In the genomic region with DNA sequence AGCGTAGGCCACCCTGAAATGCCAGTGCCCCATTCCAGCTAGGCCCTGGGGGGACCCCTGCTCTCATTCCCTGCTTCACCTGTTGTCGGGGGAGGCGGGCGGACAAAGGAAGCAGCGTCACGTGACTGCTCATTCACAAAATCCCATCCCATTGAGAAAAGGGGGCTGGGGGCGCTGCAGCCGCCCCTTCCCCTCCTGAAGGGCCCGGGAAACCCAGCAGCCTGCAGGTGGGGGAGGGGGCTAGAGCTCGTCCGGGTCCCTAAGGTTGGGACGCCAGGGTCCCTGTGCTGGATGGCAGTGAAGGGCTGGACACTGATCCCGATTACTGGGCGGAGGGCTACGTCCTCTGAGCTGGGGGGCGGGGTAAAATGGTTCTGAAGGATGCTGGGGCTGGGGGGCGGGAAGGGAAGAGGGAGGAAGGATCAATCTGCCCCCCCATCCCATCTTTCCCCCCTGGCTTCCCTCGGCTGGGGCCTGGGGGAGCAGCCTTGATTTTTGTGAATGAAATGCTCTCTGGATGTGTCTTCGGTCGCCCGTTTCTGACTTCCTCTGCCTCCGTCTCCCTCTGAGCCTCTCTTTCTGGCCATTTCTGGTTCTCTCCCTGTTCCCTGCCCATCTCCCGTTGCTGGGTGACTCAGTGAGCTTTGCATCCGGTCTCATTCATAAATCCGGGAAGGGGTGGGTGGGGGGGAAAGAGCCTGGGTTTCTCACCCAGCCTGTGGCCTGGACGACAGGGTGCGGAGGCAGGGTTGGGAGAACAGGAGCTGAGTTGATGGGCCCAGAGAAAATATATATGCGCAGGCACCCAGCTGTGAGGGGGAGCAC, we compare ENCODE assay signal across 8 cellular contexts. TPM values are rescaled to one million over a fixed set of nuclear protein-coding genes. Genes with fewer than 3 reads are reported as not detected.
DNase-seq lines count a peak whose midpoint lies in the region; ATAC-seq and TF ChIP-seq lines count a peak whose summit lies in the region.

No MANE protein-coding gene starts in this region.

- H3K27ac Mint-ChIP-seq in activated naive CD4-positive, alpha-beta T cell treated with anti-CD3 and anti-CD28 coated beads, Interleukin-2, amount 10 ng/mL, durations not matched to agents 7 days and 5 days, result no peak overlapping the region

- peak overlapping the region; percentile 69 for H3K4me2 ChIP-seq in neuronal stem cell (ENCODE audit: insufficient read depth, low read length, poor library complexity, severe bottlenecking)

- no peak for DNase-seq in activated naive CD4-positive, alpha-beta T cell treated with anti-CD3 and anti-CD28 coated beads, Interleukin-2, amount 10 ng/mL, durations not matched to agents 7 days and 5 days
- DNase-seq in activated naive CD4-positive, alpha-beta T cell treated with anti-CD3 and anti-CD28 coated beads, Interleukin-2, amount 50 U/mL, for 16 hours, result no peak
- peak; percentile 91 for DNase-seq in RWPE1 (ENCODE audit: low spot score)
- DNase-seq in epithelial cell of esophagus (ENCODE audit: low read depth), result peak; percentile 73
- DNase-seq in neuronal stem cell (ENCODE audit: low spot score), result peak; percentile 32
- DNase-seq in pons (ENCODE audit: low spot score), result no peak

- H2BK5ac ChIP-seq in neuronal stem cell (ENCODE audit: low read length), result peak overlapping the region; percentile 79

- H3K9me3 Mint-ChIP-seq in activated naive CD4-positive, alpha-beta T cell treated with anti-CD3 and anti-CD28 coated beads, Interleukin-2, amount 10 ng/mL, durations not matched to agents 7 days and 5 days, result no peaks in the 10 kb centered on the region

- H3K27me3 ChIP-seq in neuronal stem cell (ENCODE audit: control insufficient read depth in 3 of 3, insufficient read depth in 3 of 3, low read depth in 1 of 3, low read length in 3 of 3), result no peaks in the 10 kb centered on the region

- H3K4me3 Mint-ChIP-seq in activated naive CD4-positive, alpha-beta T cell treated with anti-CD3 and anti-CD28 coated beads, Interleukin-2, amount 10 ng/mL, durations not matched to agents 7 days and 5 days, result peak overlapping the region; percentile 16

- peaks cover 5% of the 10 kb centered on the region for H3K79me1 ChIP-seq in neuronal stem cell (ENCODE audit: low read depth, low read length)

- H4K8ac ChIP-seq in neuronal stem cell (ENCODE audit: low read depth, low read length), result no peak overlapping the region

- H3K36me3 ChIP-seq in neuronal stem cell (replicated peaks in 1 of 2; ENCODE audit: control insufficient read depth in 2 of 2, insufficient read depth in 2 of 2, low read length in 2 of 2), result peaks cover 18 to 52% of the 10 kb centered on the region in 2 donors

- peak overlapping the region; percentile 91 for H2AK5ac ChIP-seq in neuronal stem cell (ENCODE audit: low read depth, low read length)

- no peaks in the 10 kb centered on the region for H3K9me3 ChIP-seq in neuronal stem cell (replicated peaks in 1 of 2; ENCODE audit: control insufficient read depth in 2 of 2, insufficient read depth in 1 of 2, low read depth in 1 of 2, low read length in 2 of 2)

- peak overlapping the region; percentile 67 for H3K14ac ChIP-seq in neuronal stem cell (ENCODE audit: low read length)

- H3K27ac ChIP-seq in RWPE1 (peak overlapping the region; percentile 94), neuronal stem cell (replicated peaks; ENCODE audit: low read length) (peak overlapping the region; percentile 86)

- POLR2A ChIA-PET in RWPE1 (lab: Yijun Ruan, JAX; ENCODE audit: low non-redundant PET), result interaction anchor here (0.6 kb wide), 1 partner anchor 13 kb away, joined by 4 read pairs; no protein-coding TSS in a partner anchor

- peak overlapping the region; percentile 53 for H2BK15ac ChIP-seq in neuronal stem cell (ENCODE audit: low read length)

- no peak for ATAC-seq in GM19035 (IDR thresholded peaks at IDR 0.05; ENCODE audit: unreplicated experiment)
- no peak for ATAC-seq in GM21737 (IDR thresholded peaks at IDR 0.05; ENCODE audit: unreplicated experiment)

- H2AFZ ChIP-seq in neuronal stem cell (ENCODE audit: low read length), result peak overlapping the region; percentile 95

- H3K9ac ChIP-seq in neuronal stem cell (ENCODE audit: low read depth, low read length, poor library complexity), result peak overlapping the region; percentile 96

- peaks cover 12% of the 10 kb centered on the region for H3K36me3 Mint-ChIP-seq in activated naive CD4-positive, alpha-beta T cell treated with anti-CD3 and anti-CD28 coated beads, Interleukin-2, amount 10 ng/mL, durations not matched to agents 7 days and 5 days

- TF ChIP-seq CTCF in RWPE1 (conservative IDR thresholded peaks at IDR 0.05; ENCODE audit: low read depth), result no peak
- TF ChIP-seq CTCF in epithelial cell of esophagus (IDR thresholded peaks at IDR 0.05; ENCODE audit: insufficient read depth, low read depth, low read length, missing control alignments), result no peak

- peak overlapping the region; percentile 98 for H3K18ac ChIP-seq in neuronal stem cell (ENCODE audit: low read length)

- H3K4me3 ChIP-seq in epithelial cell of esophagus (ENCODE audit: low read length) (peak overlapping the region; percentile 65), neuronal stem cell (ENCODE audit: low read length in 2 of 2) (peak overlapping the region; percentile 82 to 91)

- H2BK12ac ChIP-seq in neuronal stem cell (ENCODE audit: low read length), result no peak overlapping the region

- H3K4ac ChIP-seq in neuronal stem cell (ENCODE audit: low read length), result no peak overlapping the region

- no peak overlapping the region for H3K23ac ChIP-seq in neuronal stem cell (ENCODE audit: low read depth, low read length, poor library complexity)

- no CpG with 5 or more reads among the region's 28 CpGs for WGBS in neuronal stem cell (ENCODE audit: extremely low coverage in 2 of 2, insufficient read length in 2 of 2, insufficient replicate concordance in 1 of 2), 2 donors

- no peak overlapping the region for H4K91ac ChIP-seq in neuronal stem cell (ENCODE audit: low read depth, low read length, poor library complexity)

- H3K27me3 Mint-ChIP-seq in activated naive CD4-positive, alpha-beta T cell treated with anti-CD3 and anti-CD28 coated beads, Interleukin-2, amount 10 ng/mL, durations not matched to agents 7 days and 5 days, result peaks cover 92% of the 10 kb centered on the region

- CTCF ChIA-PET in activated naive CD4-positive, alpha-beta T cell treated with anti-CD3 and anti-CD28 coated beads, Interleukin-2, amount 10 ng/mL, durations not matched to agents 7 days and 5 days (lab: Charles Lee), result interaction anchor here (3.9 kb wide), 1 partner anchor 13 kb away, joined by 17 read pairs; the partner anchor contains the start of gene FAM98C
- CTCF ChIA-PET in RWPE1 (lab: Yijun Ruan, JAX), result no interaction called here

- peak overlapping the region; percentile 88 for H2BK120ac ChIP-seq in neuronal stem cell (ENCODE audit: low read depth, low read length)

- H3K4me1 ChIP-seq in neuronal stem cell (ENCODE audit: control insufficient read depth in 2 of 2, insufficient read depth in 1 of 2, low read depth in 1 of 2, low read length in 2 of 2), result peaks cover 8 to 10% of the 10 kb centered on the region in 2 donors

- H3K4me1 Mint-ChIP-seq in activated naive CD4-positive, alpha-beta T cell treated with anti-CD3 and anti-CD28 coated beads, Interleukin-2, amount 10 ng/mL, durations not matched to agents 7 days and 5 days, result peaks cover 23% of the 10 kb centered on the region

RNA-seq across cellular contexts. Expression of gene SPRED3, which starts 0.8 kb away (rescaled TPM):
- polyA plus RNA-seq in neuronal stem cell (2013, experiment 1 of 2), result 10.3 TPM
- polyA plus RNA-seq in neuronal stem cell (2013, experiment 2 of 2), result 10.5 TPM

RNA-seq across cellular contexts. Expression of gene GGN, which starts 1.5 kb away (rescaled TPM):
- polyA plus RNA-seq in neuronal stem cell (2013, experiment 1 of 2), result 1.7 TPM
- polyA plus RNA-seq in neuronal stem cell (2013, experiment 2 of 2), result 1.7 TPM

RNA-seq across cellular contexts. Expression of gene FAM98C, which starts 13.6 kb away (rescaled TPM):
- 5.4 TPM for polyA plus RNA-seq in neuronal stem cell (2013, experiment 1 of 2)
- 5.3 TPM for polyA plus RNA-seq in neuronal stem cell (2013, experiment 2 of 2)

RNA-seq across cellular contexts. Expression of gene PSMD8, which starts 14.9 kb away (rescaled TPM):
- 142 TPM for polyA plus RNA-seq in neuronal stem cell (2013, experiment 1 of 2)
- 138 TPM for polyA plus RNA-seq in neuronal stem cell (2013, experiment 2 of 2)

RNA-seq across cellular contexts. Expression of gene RASGRP4, which starts 36.7 kb away (rescaled TPM):
- 0.10 TPM for polyA plus RNA-seq in neuronal stem cell (2013, experiment 1 of 2)
- polyA plus RNA-seq in neuronal stem cell (2013, experiment 2 of 2), result 0.17 TPM

Comparison
In these comparisons a context has a peak if more than half of its experiments do, and no peak if none do; other contexts are left out.
1. DNase-seq: peak in RWPE1 (single experiment), epithelial cell of esophagus (single experiment) and neuronal stem cell (single experiment); none in activated naive CD4-positive, alpha-beta T cell treated with anti-CD3 and anti-CD28 coated beads, Interleukin-2, amount 10 ng/mL, durations not matched to agents 7 days and 5 days (single experiment), activated naive CD4-positive, alpha-beta T cell treated with anti-CD3 and anti-CD28 coated beads, Interleukin-2, amount 50 U/mL, for 16 hours (single experiment) and pons (single experiment).